Comparison of ENCODE assay signal across 11 cellular contexts in the genomic region with DNA sequence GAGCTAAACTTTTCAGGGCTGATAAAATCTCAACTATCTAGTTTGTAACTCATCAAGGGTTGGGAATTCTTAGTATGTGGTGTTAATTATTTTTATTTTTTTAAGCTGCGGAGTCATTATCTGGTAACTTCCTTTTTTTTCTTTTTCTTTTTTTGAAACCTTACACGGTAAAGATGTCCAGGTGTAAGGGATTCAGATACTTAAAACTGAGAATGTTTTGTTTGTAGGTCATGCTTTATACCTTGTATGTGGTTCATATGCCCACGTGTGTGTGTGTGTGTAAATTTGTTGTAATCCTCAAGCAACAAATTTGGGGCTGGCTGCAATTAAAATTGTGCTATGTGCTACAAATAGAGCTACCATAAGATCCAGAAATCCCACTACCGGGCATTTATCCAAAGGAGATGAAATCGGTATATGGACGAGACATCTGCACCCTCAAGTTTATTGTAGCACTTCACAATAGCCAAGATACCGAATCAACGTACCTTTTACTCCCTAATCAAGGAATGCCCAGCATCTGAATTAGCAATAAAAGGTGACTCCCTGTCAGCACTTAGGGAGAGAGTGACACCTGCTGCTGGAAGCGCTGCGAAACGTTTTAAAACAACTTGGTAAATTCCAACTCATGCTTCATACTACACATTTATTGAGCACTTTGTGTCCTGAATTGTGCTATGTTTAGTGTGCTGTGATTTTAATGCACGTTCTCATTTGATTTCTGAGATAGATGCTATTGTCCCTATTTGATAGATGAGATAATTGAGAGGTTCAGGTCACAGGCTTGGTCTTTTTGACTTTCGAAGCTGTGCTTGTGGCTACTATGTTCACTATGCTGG. TPM values are rescaled to one million over a fixed set of nuclear protein-coding genes. Genes with fewer than 3 reads are reported as not detected.
DNase-seq lines count a peak whose midpoint lies in the region; ATAC-seq, FAIRE-seq and TF ChIP-seq lines count a peak whose summit lies in the region.
"Had no signal": no experiment of that assay in that cellular context is flagged by ENCODE, and none has a peak within 500 bp of the region (broad histone marks: within the 10 kb centered on the region; RNA-seq: fewer than 3 reads in every experiment).

No MANE protein-coding gene starts in this region.

- no peak overlapping the region for H3K27ac Mint-ChIP-seq in chondrocyte (ENCODE audit: unreplicated experiment)

- no peaks in the 10 kb centered on the region for H3K9me3 Mint-ChIP-seq in chondrocyte (ENCODE audit: low read depth)

- no peaks in the 10 kb centered on the region for H3K9me3 ChIP-seq in pancreas
- H3K9me3 ChIP-seq: upper lobe of left lung had no signal

- H3K27me3 ChIP-seq in pancreas, result no peaks in the 10 kb centered on the region
- H3K27me3 ChIP-seq: upper lobe of left lung had no signal

- H3K36me3 ChIP-seq in pancreas, result peaks cover 0 to 17% (median 4%) of the 10 kb centered on the region in 3 donors

- H3K4me3 ChIP-seq in pancreas, result no peak overlapping the region
- H3K4me3 ChIP-seq: skin epidermis, upper lobe of left lung had no signal

- H3K27me3 Mint-ChIP-seq in chondrocyte (ENCODE audit: low read depth), result no peaks in the 10 kb centered on the region

- no peak for FAIRE-seq in pancreas (lab: Jason Lieb, UNC)

- DNase-seq in NCI-H510A treated with DMSO at 0.1 percent for 48 hours (lab: John Stamatoyannopoulos, UW) (peak; percentile 10), NCI-H510A (lab: John Stamatoyannopoulos, UW) (no peak), NAMALWA (ENCODE audit: low spot score) (peak; percentile 29), chondrocyte (ENCODE audit: low spot score) (no peak), pancreas (no peak), iPS-NIHi11 (ENCODE audit: low spot score) (no peak)
- DNase-seq: NCI-H2227 treated with DMSO at 0.1 percent for 48 hours, upper lobe of left lung had no signal

- peaks cover 8% of the 10 kb centered on the region for H3K36me3 Mint-ChIP-seq in chondrocyte (ENCODE audit: low read depth)

- TF ChIP-seq CTCF in chondrocyte (IDR thresholded peaks at IDR 0.05) (peak; percentile 68), pancreas (IDR thresholded peaks at IDR 0.05) (no peak)

- H3K4me3 Mint-ChIP-seq in chondrocyte (ENCODE audit: unreplicated experiment), result no peak overlapping the region

- ATAC-seq in pancreas, result peak in 3 of 4 donors; percentile 37 to 57 (median 46)
- no peak for ATAC-seq in HG02642 (IDR thresholded peaks at IDR 0.05; ENCODE audit: poor library complexity, unreplicated experiment)
- ATAC-seq in HG02981 (IDR thresholded peaks at IDR 0.05; ENCODE audit: unreplicated experiment), result no peak

- no peaks in the 10 kb centered on the region for H3K4me1 ChIP-seq in pancreas
- H3K4me1 ChIP-seq: upper lobe of left lung had no signal

- 72 to 79% methylated on average over 13 of the region's 13 CpGs for whole genome bisulfite sequencing in pancreas, 2 donors

- H3K4me1 Mint-ChIP-seq in chondrocyte (ENCODE audit: low read depth), result peaks cover 6% of the 10 kb centered on the region

- intact Hi-C loops in pancreas (cut with DNase I), result no loop called here

- no peak overlapping the region for H3K27ac ChIP-seq in pancreas
- H3K27ac ChIP-seq: skin epidermis, upper lobe of left lung had no signal

RNA-seq across cellular contexts. Expression of a gene that starts 16.1 kb away (rescaled TPM):
- total RNA-seq in chondrocyte (82.8 to 83.3 TPM (median 83.3 TPM) in 3 replicates), pancreas (10 to 100 TPM in 3 of 6 donors, 1 to 10 TPM in 3; 5.6 to 19.5 (median 10.8) TPM)
- 10 to 100 TPM in 1 of 2 donors, 1 to 10 TPM in 1; 9.7 to 16.5 TPM for polyA plus RNA-seq in pancreas

RNA-seq across cellular contexts. Expression of a gene that starts 35.2 kb away (rescaled TPM):
- total RNA-seq in chondrocyte (269 to 284 TPM (median 275 TPM) in 3 replicates), pancreas (100 to 1,000 TPM in 2 of 6 donors, 10 to 100 TPM in 4; 22.9 to 242 (median 65.7) TPM)
- 100 to 1,000 TPM; 125 to 547 TPM for polyA plus RNA-seq in pancreas

Comparison
In these comparisons a context has a peak if more than half of its experiments do, and no peak if none do; other contexts are left out.
1. DNase-seq: peak in NCI-H510A treated with DMSO at 0.1 percent for 48 hours (single experiment) and NAMALWA (single experiment); none in NCI-H510A (single experiment), chondrocyte (single experiment), pancreas (0 of 6) and iPS-NIHi11 (single experiment).
2. ATAC-seq: peak in pancreas (3 of 4); none in HG02642 (single experiment) and HG02981 (single experiment).